ENCODE assay signal across 11 cellular contexts in genomic region chr20:54980321-54980960, GRCh38.
DNase-seq lines count a peak whose midpoint lies in the region; ATAC-seq and TF ChIP-seq lines count a peak whose summit lies in the region.
"Had no signal": no experiment of that assay in that cellular context is flagged by ENCODE, and none has a peak within 500 bp of the region (broad histone marks: within the 10 kb centered on the region; RNA-seq: fewer than 3 reads in every experiment).

No MANE protein-coding gene starts in this region.

- TF ChIP-seq CTCF in GM12874 (IDR thresholded peaks at IDR 0.05; ENCODE audit: insufficient read depth, low read depth, low read length), result peak; percentile 48
- TF ChIP-seq CTCF in adrenal gland (IDR thresholded peaks at IDR 0.05), result peak; percentile 15 to 43 (median 30)
- TF ChIP-seq CTCF in nephron (IDR thresholded peaks at IDR 0.05; ENCODE audit: unreplicated experiment in 3 of 3), result peak; percentile 55 to 64 (median 62)

- peak; percentile 12 for DNase-seq in LoVo (ENCODE audit: low spot score)
- DNase-seq in adrenal gland, result no peak
- no peak for DNase-seq in stimulated activated CD4-positive, alpha-beta T cell treated with anti-CD3 and anti-CD28 coated beads, Interleukin-4, amount 100 ng/mL, for 24 hours
- DNase-seq in stimulated activated naive CD8-positive, alpha-beta T cell treated with anti-CD3 and anti-CD28 coated beads, Interleukin-15, amount 100 ng/mL, for 72 hours, result no peak
- DNase-seq in hypothalamus (lab: John Stamatoyannopoulos, UW), result no peak
- DNase-seq in globus pallidus (ENCODE audit: low spot score), result no peak
- DNase-seq: upper lobe of left lung had no signal

- TF ChIP-seq POLR2A in adrenal gland (IDR thresholded peaks at IDR 0.05), result no peak

- no peaks in the 10 kb centered on the region for H3K36me3 Mint-ChIP-seq in nephron (ENCODE audit: low read depth)
- H3K36me3 Mint-ChIP-seq: activated naive CD4-positive, alpha-beta T cell treated with anti-CD3 and anti-CD28 coated beads, Interleukin-2, amount 50 U/mL, for 72 hours had no signal

- H3K9me3 ChIP-seq in adrenal gland (replicated peaks in 1 of 3), result no peaks in the 10 kb centered on the region
- H3K9me3 ChIP-seq: upper lobe of left lung had no signal

- no peaks in the 10 kb centered on the region for H3K36me3 ChIP-seq in adrenal gland (replicated peaks in 1 of 2)
- H3K36me3 ChIP-seq: upper lobe of left lung had no signal

- H3K27ac ChIP-seq in adrenal gland, result no peak overlapping the region
- H3K27ac ChIP-seq: upper lobe of left lung had no signal

- no peaks in the 10 kb centered on the region for H3K4me1 ChIP-seq in adrenal gland (replicated peaks in 1 of 2)
- H3K4me1 ChIP-seq: upper lobe of left lung had no signal

- H3K27me3 Mint-ChIP-seq in nephron (ENCODE audit: low read depth), result no peaks in the 10 kb centered on the region
- H3K27me3 Mint-ChIP-seq in stimulated activated naive CD8-positive, alpha-beta T cell treated with anti-CD3 and anti-CD28 coated beads, Interleukin-15, amount 100 ng/mL, for 72 hours, result no peaks in the 10 kb centered on the region

- no peaks in the 10 kb centered on the region for H3K9me3 Mint-ChIP-seq in nephron
- H3K9me3 Mint-ChIP-seq in stimulated activated naive CD8-positive, alpha-beta T cell treated with anti-CD3 and anti-CD28 coated beads, Interleukin-15, amount 100 ng/mL, for 72 hours, result no peaks in the 10 kb centered on the region
- H3K9me3 Mint-ChIP-seq: activated naive CD4-positive, alpha-beta T cell treated with anti-CD3 and anti-CD28 coated beads, Interleukin-2, amount 50 U/mL, for 72 hours; T-helper 1 cell treated with Interleukin-12 subunit alpha and Interleukin-12 subunit beta and Interleukin-4 antibody, amounts not matched to agents 30 μg/mL and 1 μg/mL, for 36 hours had no signal

- 28 to 41% (median 34%) methylated on average over 2 of the region's 2 CpGs for WGBS in adrenal gland, 4 donors

- peak overlapping the region; percentile 1 to 50 (median 40) for H3K27ac Mint-ChIP-seq in nephron
- H3K27ac Mint-ChIP-seq in stimulated activated naive CD8-positive, alpha-beta T cell treated with anti-CD3 and anti-CD28 coated beads, Interleukin-15, amount 100 ng/mL, for 72 hours, result no peak overlapping the region
- H3K27ac Mint-ChIP-seq: activated naive CD4-positive, alpha-beta T cell treated with anti-CD3 and anti-CD28 coated beads, Interleukin-2, amount 50 U/mL, for 72 hours; T-helper 1 cell treated with Interleukin-12 subunit alpha and Interleukin-12 subunit beta and Interleukin-4 antibody, amounts not matched to agents 30 μg/mL and 1 μg/mL, for 36 hours had no signal

- H3K4me1 Mint-ChIP-seq in nephron, result peaks cover 25% of the 10 kb centered on the region
- no peaks in the 10 kb centered on the region for H3K4me1 Mint-ChIP-seq in stimulated activated naive CD8-positive, alpha-beta T cell treated with anti-CD3 and anti-CD28 coated beads, Interleukin-15, amount 100 ng/mL, for 72 hours

- no peaks in the 10 kb centered on the region for H3K27me3 ChIP-seq in adrenal gland
- H3K27me3 ChIP-seq: upper lobe of left lung had no signal

- no peak overlapping the region for H3K4me3 ChIP-seq in adrenal gland
- H3K4me3 ChIP-seq: upper lobe of left lung had no signal

- ATAC-seq in stimulated activated naive CD8-positive, alpha-beta T cell treated with anti-CD3 and anti-CD28 coated beads, Interleukin-15, amount 100 ng/mL, for 72 hours, result no peak
- ATAC-seq: activated naive CD4-positive, alpha-beta T cell treated with anti-CD3 and anti-CD28 coated beads, Interleukin-2, amount 50 U/mL, for 72 hours had no signal

- no peak overlapping the region for H3K4me3 Mint-ChIP-seq in nephron
- no peak overlapping the region for H3K4me3 Mint-ChIP-seq in stimulated activated naive CD8-positive, alpha-beta T cell treated with anti-CD3 and anti-CD28 coated beads, Interleukin-15, amount 100 ng/mL, for 72 hours
- H3K4me3 Mint-ChIP-seq: T-helper 1 cell treated with Interleukin-12 subunit alpha and Interleukin-12 subunit beta and Interleukin-4 antibody, amounts not matched to agents 30 μg/mL and 1 μg/mL, for 36 hours had no signal

- intact Hi-C loops in adrenal gland (cut with DNase I), result no loop called here

Comparison
In these comparisons a context has a peak if more than half of its experiments do, and no peak if none do; other contexts are left out.
1. H3K27ac Mint-ChIP-seq: peak in nephron (3 of 3); none in stimulated activated naive CD8-positive, alpha-beta T cell treated with anti-CD3 and anti-CD28 coated beads, Interleukin-15, amount 100 ng/mL, for 72 hours (0 of 2).
2. Peak in every context shown above with its lines, with median percentiles within 50 percentile points of each other: CTCF ChIP-seq.